ENCODE assay signal across 10 cellular contexts in the genomic region with DNA sequence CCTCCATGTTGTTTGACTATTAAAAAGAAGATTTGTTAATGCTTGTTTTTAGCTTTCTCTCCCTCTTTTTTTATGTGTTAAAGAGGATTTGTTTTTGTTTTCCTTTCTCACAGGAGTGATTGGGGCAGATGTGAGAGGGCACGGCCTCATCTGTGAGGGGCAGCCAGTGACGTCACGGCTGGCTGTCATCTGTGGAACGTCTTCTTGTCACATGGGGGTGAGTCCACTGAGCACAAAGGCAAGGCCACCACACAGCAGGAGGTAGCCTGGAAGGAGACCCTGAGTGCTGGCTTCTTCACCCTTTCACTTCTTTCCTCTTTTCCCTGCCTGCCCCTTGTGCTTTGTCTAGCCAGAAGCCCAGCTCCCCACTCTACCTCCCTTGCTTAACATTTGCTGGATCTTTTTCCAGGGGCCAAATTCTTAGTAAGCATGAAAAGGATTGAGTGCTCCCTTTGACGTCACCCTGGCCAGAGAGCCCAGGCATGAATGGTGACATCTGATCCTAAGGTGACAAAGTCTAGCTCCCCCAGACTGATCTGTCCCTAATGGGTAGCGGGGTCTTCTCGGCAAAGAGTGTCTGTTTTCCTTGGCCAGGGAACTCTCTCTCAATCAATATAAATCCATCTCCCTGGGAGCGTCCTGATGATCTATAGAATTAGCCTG.
"Had no signal": no experiment of that assay in that cellular context is flagged by ENCODE, and none has a peak within 500 bp of the region (broad histone marks: within the 10 kb centered on the region; RNA-seq: fewer than 3 reads in every experiment).

No MANE protein-coding gene starts in this region.

- H3K27ac ChIP-seq: breast epithelium, esophagus muscularis mucosa, heart right ventricle had no signal

- H3K4me1 Mint-ChIP-seq: activated naive CD4-positive, alpha-beta T cell treated with anti-CD3 and anti-CD28 coated beads, Interleukin-2, amount 50 U/mL, for 24 hours; natural killer cell had no signal

- H3K27me3 ChIP-seq: breast epithelium, esophagus muscularis mucosa, heart right ventricle, tibial artery had no signal

- H3K36me3 ChIP-seq: breast epithelium, esophagus muscularis mucosa had no signal

- H3K4me3 Mint-ChIP-seq: activated naive CD4-positive, alpha-beta T cell treated with anti-CD3 and anti-CD28 coated beads, Interleukin-2, amount 50 U/mL, for 24 hours; natural killer cell had no signal

- H3K27me3 Mint-ChIP-seq: activated naive CD4-positive, alpha-beta T cell treated with anti-CD3 and anti-CD28 coated beads, Interleukin-2, amount 50 U/mL, for 24 hours had no signal

- ATAC-seq: heart right ventricle, natural killer cell had no signal

- H3K9me3 ChIP-seq: tibial artery had no signal

- H3K4me3 ChIP-seq: breast epithelium, esophagus muscularis mucosa, heart right ventricle, lung, tibial artery had no signal

- H3K27ac Mint-ChIP-seq: activated naive CD4-positive, alpha-beta T cell treated with anti-CD3 and anti-CD28 coated beads, Interleukin-2, amount 50 U/mL, for 24 hours; natural killer cell had no signal

- DNase-seq: activated T-cell treated with anti-CD3 and anti-CD28 coated beads, Interleukin-2, amount 50 U/mL, for 1 hour; amygdala; foreskin fibroblast; heart right ventricle; natural killer cell; tibial artery had no signal
